8 cellular contexts compared by ENCODE assay signal in genomic region chr16:69726313-69727060, GRCh38. TPM values are rescaled to one million over a fixed set of nuclear protein-coding genes. Genes with fewer than 3 reads are reported as not detected.
DNase-seq lines count a peak whose midpoint lies in the region; ATAC-seq and TF ChIP-seq lines count a peak whose summit lies in the region.

TSS of gene NQO1 (minus strand) at chr16:69726560. CDS start at chr16:69726439, 121 bp downstream.

- H3K9me3 ChIP-seq in liver (ENCODE audit: control insufficient read depth in 4 of 4, low read length in 3 of 4), result no peaks in the 10 kb centered on the region

- 20% methylated on average over 31 of the region's 31 CpGs for WGBS in liver

- no peaks in the 10 kb centered on the region for H3K36me3 ChIP-seq in liver (ENCODE audit: control insufficient read depth in 4 of 4, insufficient read depth in 3 of 4, low read depth in 1 of 4, low read length in 3 of 4)

- ATAC-seq in GM19043 (IDR thresholded peaks at IDR 0.05; ENCODE audit: low read depth, unreplicated experiment) (peak; percentile 98), HG03432 (IDR thresholded peaks at IDR 0.05; ENCODE audit: unreplicated experiment) (peak; percentile 99)

- H3K4me1 ChIP-seq in liver (ENCODE audit: control insufficient read depth in 4 of 4, insufficient read depth in 4 of 4, low read length in 3 of 4), result peaks cover 0 to 4% (median 0%) of the 10 kb centered on the region in 4 donors

- no peaks in the 10 kb centered on the region for H3K27me3 ChIP-seq in liver (ENCODE audit: control insufficient read depth in 4 of 4, insufficient read depth in 4 of 4, low read length in 3 of 4)

- H3K4me3 ChIP-seq in liver (ENCODE audit: low read depth in 1 of 3, low read length in 3 of 3), result peak within 1 kb of the TSS in 2 of 3 donors; percentile 41 to 44

- peak; percentile 91 for DNase-seq in Ammon's horn (ENCODE audit: low spot score)
- peak; percentile 81 for DNase-seq in NCI-H524 treated with DMSO at 0.1 percent for 48 hours (lab: John Stamatoyannopoulos, UW)
- peak; percentile 75 for DNase-seq in activated CD4-positive, alpha-beta T cell treated with anti-CD3 and anti-CD28 coated beads, Interleukin-2, amount 50 U/mL, for 4 hours
- DNase-seq in dermis microvascular lymphatic vessel endothelial cell (ENCODE audit: low read depth in 2 of 2), result peak; percentile 72 to 90
- peak; percentile 90 for DNase-seq in stimulated activated CD4-positive, alpha-beta T cell treated with anti-CD3 and anti-CD28 coated beads, Interleukin-4, amount 100 ng/mL, for 24 hours

- peak within 1 kb of the TSS in 1 of 2 donors; percentile 35 for H3K27ac ChIP-seq in liver (ENCODE audit: low read depth in 1 of 2, low read length in 2 of 2)

- no peak for TF ChIP-seq CTCF in liver (IDR thresholded peaks at IDR 0.05; ENCODE audit: low read depth, low read length, missing input control)

- H3K9ac ChIP-seq in liver (ENCODE audit: low read depth in 1 of 2, low read length in 2 of 2), result peak within 1 kb of the TSS; percentile 24 to 27

- TF ChIP-seq RAD21 in liver (IDR thresholded peaks at IDR 0.05), result no peak

TF ChIP-seq in liver, 16 proteins besides CTCF, POLR2A, EP300 and RAD21:
- peak; percentile 81 for TF ChIP-seq NR2F2 (IDR thresholded peaks at IDR 0.05)
- TF ChIP-seq JUND (IDR thresholded peaks at IDR 0.05), result no peak

RNA-seq across cellular contexts. Expression of gene NQO1, which starts in this region (rescaled TPM):
- 63.0 and 122 TPM in 2 replicates for total RNA-seq in dermis microvascular lymphatic vessel endothelial cell
- total RNA-seq in liver, result 1 to 10 TPM; 1.9 TPM
- 1 to 10 TPM in 1 of 2 donors, under 1 TPM in 1; 0.92 to 5.5 TPM for polyA plus RNA-seq in liver

Comparison
In these comparisons a context has a peak if more than half of its experiments do, and no peak if none do; other contexts are left out.
1. RNA of gene NQO1 (total RNA-seq): 63.0 to 122 TPM in dermis microvascular lymphatic vessel endothelial cell; 1.9 TPM in liver; every median in the first group is over 10 times any median in the second.
2. Peak in every context shown above with its lines, with median percentiles within 50 percentile points of each other: DNase-seq.